Comparison of ENCODE assay signal across 1 cellular context in genomic region chr19:45692187-45693111, GRCh38.
A peak's percentile ranks its signal among the peaks of the same experiment; 100 is the strongest.
TF ChIP-seq lines count a peak whose summit lies in the region.

Gene QPCTL, plus strand, starts transcription at chr19:45692666. Its CDS starts 38 bp downstream, at chr19:45692704.

TF ChIP-seq in HepG2, 621 proteins besides CTCF, POLR2A, EP300 and RAD21 (continued from another document and continues in another):
- TF ChIP-seq HBP1 (CRISPR knock-in tag; IDR thresholded peaks at IDR 0.05; ENCODE audit: low read depth) (0 out of 2 replicates have a peak, but pooled peaks have one; percentile 31), DMTF1 (CRISPR knock-in tag; IDR thresholded peaks at IDR 0.05) (no peak), NFKBIZ (CRISPR knock-in tag; IDR thresholded peaks at IDR 0.05) (0 out of 2 replicates have a peak, but pooled peaks have one; percentile 13), ZNF446 (CRISPR knock-in tag; IDR thresholded peaks at IDR 0.05) (0 out of 2 replicates have a peak, but pooled peaks have one; percentile 65), HMG20B (CRISPR knock-in tag; conservative IDR thresholded peaks at IDR 0.05) (no peak), FOXC1 (CRISPR knock-in tag; IDR thresholded peaks at IDR 0.05; ENCODE audit: borderline replicate concordance) (peak; percentile 22; the same call in 1 of the 2 replicates), HES4 (CRISPR knock-in tag; IDR thresholded peaks at IDR 0.05; ENCODE audit: borderline replicate concordance) (peak; percentile 77; the same call in 1 of the 2 replicates), ZMYM4 (CRISPR knock-in tag; IDR thresholded peaks at IDR 0.05) (peak; percentile 16; the same call in 1 of the 2 replicates), ZNF431 (CRISPR knock-in tag; IDR thresholded peaks at IDR 0.05; ENCODE audit: borderline replicate concordance, low read depth) (no peak), NFIB (CRISPR knock-in tag; IDR thresholded peaks at IDR 0.05; ENCODE audit: borderline replicate concordance) (no peak), ATF2 (CRISPR knock-in tag; IDR thresholded peaks at IDR 0.05) (no peak), ZFY (CRISPR knock-in tag; IDR thresholded peaks at IDR 0.05) (peak; percentile 88), THRA (CRISPR knock-in tag; IDR thresholded peaks at IDR 0.05; ENCODE audit: borderline replicate concordance) (no peak), PHF8 (CRISPR knock-in tag; IDR thresholded peaks at IDR 0.05) (peak; percentile 91), MIER3 (CRISPR knock-in tag; IDR thresholded peaks at IDR 0.05; ENCODE audit: borderline replicate concordance) (no peak), ZNF232 (CRISPR knock-in tag; IDR thresholded peaks at IDR 0.05; ENCODE audit: borderline replicate concordance) (0 out of 2 replicates have a peak, but pooled peaks have one; percentile 47), CBX2 (IDR thresholded peaks at IDR 0.05; ENCODE audit: low read depth, low read length) (no peak), CBX2 (CRISPR knock-in tag; IDR thresholded peaks at IDR 0.05; ENCODE audit: low read depth) (0 out of 2 replicates have a peak, but pooled peaks have one; percentile 5)
- TF ChIP-seq, protein P1, sequence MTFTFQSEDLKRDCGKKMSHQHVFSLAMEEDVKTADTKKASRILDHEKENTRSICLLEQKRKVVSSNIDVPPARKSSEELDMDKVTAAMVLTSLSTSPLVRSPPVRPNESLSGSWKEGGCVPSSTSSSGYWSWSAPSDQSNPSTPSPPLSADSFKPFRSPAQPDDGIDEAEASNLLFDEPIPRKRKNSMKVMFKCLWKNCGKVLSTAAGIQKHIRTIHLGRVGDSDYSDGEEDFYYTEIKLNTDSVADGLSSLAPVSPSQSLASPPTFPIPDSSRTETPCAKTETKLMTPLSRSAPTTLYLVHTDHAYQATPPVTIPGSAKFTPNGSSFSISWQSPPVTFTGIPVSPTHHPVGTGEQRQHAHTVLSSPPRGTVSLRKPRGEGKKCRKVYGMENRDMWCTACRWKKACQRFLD (CRISPR knock-in tag; IDR thresholded peaks at IDR 0.05; ENCODE audit: borderline replicate concordance) = peak; percentile 42; the same call in 1 of the 2 replicates
- TF ChIP-seq, protein P2, sequence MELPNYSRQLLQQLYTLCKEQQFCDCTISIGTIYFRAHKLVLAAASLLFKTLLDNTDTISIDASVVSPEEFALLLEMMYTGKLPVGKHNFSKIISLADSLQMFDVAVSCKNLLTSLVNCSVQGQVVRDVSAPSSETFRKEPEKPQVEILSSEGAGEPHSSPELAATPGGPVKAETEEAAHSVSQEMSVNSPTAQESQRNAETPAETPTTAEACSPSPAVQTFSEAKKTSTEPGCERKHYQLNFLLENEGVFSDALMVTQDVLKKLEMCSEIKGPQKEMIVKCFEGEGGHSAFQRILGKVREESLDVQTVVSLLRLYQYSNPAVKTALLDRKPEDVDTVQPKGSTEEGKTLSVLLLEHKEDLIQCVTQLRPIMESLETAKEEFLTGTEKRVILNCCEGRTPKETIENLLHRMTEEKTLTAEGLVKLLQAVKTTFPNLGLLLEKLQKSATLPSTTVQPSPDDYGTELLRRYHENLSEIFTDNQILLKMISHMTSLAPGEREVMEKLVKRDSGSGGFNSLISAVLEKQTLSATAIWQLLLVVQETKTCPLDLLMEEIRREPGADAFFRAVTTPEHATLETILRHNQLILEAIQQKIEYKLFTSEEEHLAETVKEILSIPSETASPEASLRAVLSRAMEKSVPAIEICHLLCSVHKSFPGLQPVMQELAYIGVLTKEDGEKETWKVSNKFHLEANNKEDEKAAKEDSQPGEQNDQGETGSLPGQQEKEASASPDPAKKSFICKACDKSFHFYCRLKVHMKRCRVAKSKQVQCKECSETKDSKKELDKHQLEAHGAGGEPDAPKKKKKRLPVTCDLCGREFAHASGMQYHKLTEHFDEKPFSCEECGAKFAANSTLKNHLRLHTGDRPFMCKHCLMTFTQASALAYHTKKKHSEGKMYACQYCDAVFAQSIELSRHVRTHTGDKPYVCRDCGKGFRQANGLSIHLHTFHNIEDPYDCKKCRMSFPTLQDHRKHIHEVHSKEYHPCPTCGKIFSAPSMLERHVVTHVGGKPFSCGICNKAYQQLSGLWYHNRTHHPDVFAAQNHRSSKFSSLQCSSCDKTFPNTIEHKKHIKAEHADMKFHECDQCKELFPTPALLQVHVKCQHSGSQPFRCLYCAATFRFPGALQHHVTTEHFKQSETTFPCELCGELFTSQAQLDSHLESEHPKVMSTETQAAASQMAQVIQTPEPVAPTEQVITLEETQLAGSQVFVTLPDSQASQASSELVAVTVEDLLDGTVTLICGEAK (IDR thresholded peaks at IDR 0.05) = no peak
- TF ChIP-seq, protein P2 (CRISPR knock-in tag; IDR thresholded peaks at IDR 0.05) = peak; percentile 55
- TF ChIP-seq, protein P3, sequence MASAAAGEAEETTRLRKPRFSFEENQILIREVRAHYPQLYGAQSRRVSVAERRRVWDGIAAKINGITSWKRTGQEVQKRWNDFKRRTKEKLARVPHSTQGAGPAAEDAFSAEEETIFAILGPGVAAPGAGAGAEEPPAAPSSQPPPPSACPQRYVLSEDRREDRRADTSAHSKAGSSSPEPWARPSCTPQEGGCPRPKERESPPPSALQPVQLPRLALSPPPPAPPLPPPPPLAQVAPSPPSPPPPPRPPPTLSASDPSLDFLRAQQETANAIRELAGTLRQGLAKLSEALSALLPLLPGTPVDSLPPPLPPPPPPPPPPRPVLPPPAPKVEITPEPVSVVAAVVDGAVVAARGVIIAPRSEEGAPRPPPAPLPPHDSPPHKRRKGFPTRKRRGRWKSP (CRISPR knock-in tag; IDR thresholded peaks at IDR 0.05) = peak; percentile 67
- TF ChIP-seq, protein P4, sequence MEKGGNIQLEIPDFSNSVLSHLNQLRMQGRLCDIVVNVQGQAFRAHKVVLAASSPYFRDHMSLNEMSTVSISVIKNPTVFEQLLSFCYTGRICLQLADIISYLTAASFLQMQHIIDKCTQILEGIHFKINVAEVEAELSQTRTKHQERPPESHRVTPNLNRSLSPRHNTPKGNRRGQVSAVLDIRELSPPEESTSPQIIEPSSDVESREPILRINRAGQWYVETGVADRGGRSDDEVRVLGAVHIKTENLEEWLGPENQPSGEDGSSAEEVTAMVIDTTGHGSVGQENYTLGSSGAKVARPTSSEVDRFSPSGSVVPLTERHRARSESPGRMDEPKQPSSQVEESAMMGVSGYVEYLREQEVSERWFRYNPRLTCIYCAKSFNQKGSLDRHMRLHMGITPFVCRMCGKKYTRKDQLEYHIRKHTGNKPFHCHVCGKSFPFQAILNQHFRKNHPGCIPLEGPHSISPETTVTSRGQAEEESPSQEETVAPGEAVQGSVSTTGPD (CRISPR knock-in tag; IDR thresholded peaks at IDR 0.05) = no peak
- TF ChIP-seq, protein P5, sequence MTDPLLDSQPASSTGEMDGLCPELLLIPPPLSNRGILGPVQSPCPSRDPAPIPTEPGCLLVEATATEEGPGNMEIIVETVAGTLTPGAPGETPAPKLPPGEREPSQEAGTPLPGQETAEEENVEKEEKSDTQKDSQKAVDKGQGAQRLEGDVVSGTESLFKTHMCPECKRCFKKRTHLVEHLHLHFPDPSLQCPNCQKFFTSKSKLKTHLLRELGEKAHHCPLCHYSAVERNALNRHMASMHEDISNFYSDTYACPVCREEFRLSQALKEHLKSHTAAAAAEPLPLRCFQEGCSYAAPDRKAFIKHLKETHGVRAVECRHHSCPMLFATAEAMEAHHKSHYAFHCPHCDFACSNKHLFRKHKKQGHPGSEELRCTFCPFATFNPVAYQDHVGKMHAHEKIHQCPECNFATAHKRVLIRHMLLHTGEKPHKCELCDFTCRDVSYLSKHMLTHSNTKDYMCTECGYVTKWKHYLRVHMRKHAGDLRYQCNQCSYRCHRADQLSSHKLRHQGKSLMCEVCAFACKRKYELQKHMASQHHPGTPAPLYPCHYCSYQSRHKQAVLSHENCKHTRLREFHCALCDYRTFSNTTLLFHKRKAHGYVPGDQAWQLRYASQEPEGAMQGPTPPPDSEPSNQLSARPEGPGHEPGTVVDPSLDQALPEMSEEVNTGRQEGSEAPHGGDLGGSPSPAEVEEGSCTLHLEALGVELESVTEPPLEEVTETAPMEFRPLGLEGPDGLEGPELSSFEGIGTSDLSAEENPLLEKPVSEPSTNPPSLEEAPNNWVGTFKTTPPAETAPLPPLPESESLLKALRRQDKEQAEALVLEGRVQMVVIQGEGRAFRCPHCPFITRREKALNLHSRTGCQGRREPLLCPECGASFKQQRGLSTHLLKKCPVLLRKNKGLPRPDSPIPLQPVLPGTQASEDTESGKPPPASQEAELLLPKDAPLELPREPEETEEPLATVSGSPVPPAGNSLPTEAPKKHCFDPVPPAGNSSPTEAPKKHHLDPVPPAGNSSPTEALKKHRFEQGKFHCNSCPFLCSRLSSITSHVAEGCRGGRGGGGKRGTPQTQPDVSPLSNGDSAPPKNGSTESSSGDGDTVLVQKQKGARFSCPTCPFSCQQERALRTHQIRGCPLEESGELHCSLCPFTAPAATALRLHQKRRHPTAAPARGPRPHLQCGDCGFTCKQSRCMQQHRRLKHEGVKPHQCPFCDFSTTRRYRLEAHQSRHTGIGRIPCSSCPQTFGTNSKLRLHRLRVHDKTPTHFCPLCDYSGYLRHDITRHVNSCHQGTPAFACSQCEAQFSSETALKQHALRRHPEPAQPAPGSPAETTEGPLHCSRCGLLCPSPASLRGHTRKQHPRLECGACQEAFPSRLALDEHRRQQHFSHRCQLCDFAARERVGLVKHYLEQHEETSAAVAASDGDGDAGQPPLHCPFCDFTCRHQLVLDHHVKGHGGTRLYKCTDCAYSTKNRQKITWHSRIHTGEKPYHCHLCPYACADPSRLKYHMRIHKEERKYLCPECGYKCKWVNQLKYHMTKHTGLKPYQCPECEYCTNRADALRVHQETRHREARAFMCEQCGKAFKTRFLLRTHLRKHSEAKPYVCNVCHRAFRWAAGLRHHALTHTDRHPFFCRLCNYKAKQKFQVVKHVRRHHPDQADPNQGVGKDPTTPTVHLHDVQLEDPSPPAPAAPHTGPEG (CRISPR knock-in tag; IDR thresholded peaks at IDR 0.05) = 0 out of 2 replicates have a peak, but pooled peaks have one; percentile 25
